In genomic region chr2:101733257-101733993, GRCh38 we compare ENCODE assay signal across 1 cellular context.
TF ChIP-seq lines count a peak whose summit lies in the region.

No MANE protein-coding gene starts in this region.

TF ChIP-seq in HepG2, 621 proteins besides CTCF, POLR2A, EP300 and RAD21 (continued from another document and continues in another):
- TF ChIP-seq ZNF501 (CRISPR knock-in tag; IDR thresholded peaks at IDR 0.05) (0 out of 2 replicates have a peak, but pooled peaks have one; percentile 57), PAXIP1 (CRISPR knock-in tag; conservative IDR thresholded peaks at IDR 0.05) (peak; percentile 62; the same call in 1 of the 2 replicates), ZNF530 (CRISPR knock-in tag; IDR thresholded peaks at IDR 0.05; ENCODE audit: low read depth) (no peak), PPARG (CRISPR knock-in tag; conservative IDR thresholded peaks at IDR 0.05) (peak; percentile 54), ZNF768 (CRISPR knock-in tag; IDR thresholded peaks at IDR 0.05) (peak; percentile 39; the same call in 1 of the 2 replicates), TOPORS (CRISPR knock-in tag; IDR thresholded peaks at IDR 0.05) (no peak; the same call in 1 of the 2 replicates), E2F1 (CRISPR knock-in tag; IDR thresholded peaks at IDR 0.05) (no peak), GLMP (CRISPR knock-in tag; IDR thresholded peaks at IDR 0.05; ENCODE audit: borderline replicate concordance) (no peak), ZNF296 (CRISPR knock-in tag; conservative IDR thresholded peaks at IDR 0.05) (no peak), CEBPZ (IDR thresholded peaks at IDR 0.05; ENCODE audit: low read length) (no peak), TEAD2 (CRISPR knock-in tag; IDR thresholded peaks at IDR 0.05) (no peak), ZNF558 (CRISPR knock-in tag; IDR thresholded peaks at IDR 0.05; ENCODE audit: borderline replicate concordance) (no peak), XRCC5 (optimal IDR thresholded peaks at IDR 0.05; ENCODE audit: low read length) (peak; percentile 87), LBX2 (CRISPR knock-in tag; IDR thresholded peaks at IDR 0.05; ENCODE audit: borderline replicate concordance) (no peak), ELF1 (CRISPR knock-in tag; IDR thresholded peaks at IDR 0.05) (no peak; the same call in 1 of the 2 replicates), JUND (CRISPR knock-in tag; IDR thresholded peaks at IDR 0.05) (peak; percentile 75; the same call in 1 of the 2 replicates), ZNF557 (CRISPR knock-in tag; IDR thresholded peaks at IDR 0.05) (peak; percentile 57; the same call in 1 of the 2 replicates), ZNF740 (CRISPR knock-in tag; IDR thresholded peaks at IDR 0.05) (peak; percentile 76; the same call in 1 of the 2 replicates), ZNF547 (CRISPR knock-in tag; IDR thresholded peaks at IDR 0.05) (no peak), ERF (CRISPR knock-in tag; IDR thresholded peaks at IDR 0.05) (0 out of 2 replicates have a peak, but pooled peaks have one; percentile 22), CEBPG (CRISPR knock-in tag; IDR thresholded peaks at IDR 0.05) (peak; percentile 62), DZIP1 (CRISPR knock-in tag; IDR thresholded peaks at IDR 0.05) (no peak), SIX4 (CRISPR knock-in tag; IDR thresholded peaks at IDR 0.05) (peak; percentile 74), ISX (CRISPR knock-in tag; conservative IDR thresholded peaks at IDR 0.05) (no peak)
- TF ChIP-seq, protein P1, sequence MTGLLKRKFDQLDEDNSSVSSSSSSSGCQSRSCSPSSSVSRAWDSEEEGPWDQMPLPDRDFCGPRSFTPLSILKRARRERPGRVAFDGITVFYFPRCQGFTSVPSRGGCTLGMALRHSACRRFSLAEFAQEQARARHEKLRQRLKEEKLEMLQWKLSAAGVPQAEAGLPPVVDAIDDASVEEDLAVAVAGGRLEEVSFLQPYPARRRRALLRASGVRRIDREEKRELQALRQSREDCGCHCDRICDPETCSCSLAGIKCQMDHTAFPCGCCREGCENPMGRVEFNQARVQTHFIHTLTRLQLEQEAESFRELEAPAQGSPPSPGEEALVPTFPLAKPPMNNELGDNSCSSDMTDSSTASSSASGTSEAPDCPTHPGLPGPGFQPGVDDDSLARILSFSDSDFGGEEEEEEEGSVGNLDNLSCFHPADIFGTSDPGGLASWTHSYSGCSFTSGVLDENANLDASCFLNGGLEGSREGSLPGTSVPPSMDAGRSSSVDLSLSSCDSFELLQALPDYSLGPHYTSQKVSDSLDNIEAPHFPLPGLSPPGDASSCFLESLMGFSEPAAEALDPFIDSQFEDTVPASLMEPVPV (CRISPR knock-in tag; IDR thresholded peaks at IDR 0.05): peak; percentile 73; the same call in 1 of the 2 replicates
- TF ChIP-seq, protein P2, sequence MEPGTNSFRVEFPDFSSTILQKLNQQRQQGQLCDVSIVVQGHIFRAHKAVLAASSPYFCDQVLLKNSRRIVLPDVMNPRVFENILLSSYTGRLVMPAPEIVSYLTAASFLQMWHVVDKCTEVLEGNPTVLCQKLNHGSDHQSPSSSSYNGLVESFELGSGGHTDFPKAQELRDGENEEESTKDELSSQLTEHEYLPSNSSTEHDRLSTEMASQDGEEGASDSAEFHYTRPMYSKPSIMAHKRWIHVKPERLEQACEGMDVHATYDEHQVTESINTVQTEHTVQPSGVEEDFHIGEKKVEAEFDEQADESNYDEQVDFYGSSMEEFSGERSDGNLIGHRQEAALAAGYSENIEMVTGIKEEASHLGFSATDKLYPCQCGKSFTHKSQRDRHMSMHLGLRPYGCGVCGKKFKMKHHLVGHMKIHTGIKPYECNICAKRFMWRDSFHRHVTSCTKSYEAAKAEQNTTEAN (CRISPR knock-in tag; conservative IDR thresholded peaks at IDR 0.05): peak; percentile 50; the same call in 1 of the 2 replicates
- TF ChIP-seq, protein P3, sequence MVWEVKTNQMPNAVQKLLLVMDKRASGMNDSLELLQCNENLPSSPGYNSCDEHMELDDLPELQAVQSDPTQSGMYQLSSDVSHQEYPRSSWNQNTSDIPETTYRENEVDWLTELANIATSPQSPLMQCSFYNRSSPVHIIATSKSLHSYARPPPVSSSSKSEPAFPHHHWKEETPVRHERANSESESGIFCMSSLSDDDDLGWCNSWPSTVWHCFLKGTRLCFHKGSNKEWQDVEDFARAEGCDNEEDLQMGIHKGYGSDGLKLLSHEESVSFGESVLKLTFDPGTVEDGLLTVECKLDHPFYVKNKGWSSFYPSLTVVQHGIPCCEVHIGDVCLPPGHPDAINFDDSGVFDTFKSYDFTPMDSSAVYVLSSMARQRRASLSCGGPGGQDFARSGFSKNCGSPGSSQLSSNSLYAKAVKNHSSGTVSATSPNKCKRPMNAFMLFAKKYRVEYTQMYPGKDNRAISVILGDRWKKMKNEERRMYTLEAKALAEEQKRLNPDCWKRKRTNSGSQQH (CRISPR knock-in tag; IDR thresholded peaks at IDR 0.05; ENCODE audit: low read depth): no peak
- TF ChIP-seq, protein P4, sequence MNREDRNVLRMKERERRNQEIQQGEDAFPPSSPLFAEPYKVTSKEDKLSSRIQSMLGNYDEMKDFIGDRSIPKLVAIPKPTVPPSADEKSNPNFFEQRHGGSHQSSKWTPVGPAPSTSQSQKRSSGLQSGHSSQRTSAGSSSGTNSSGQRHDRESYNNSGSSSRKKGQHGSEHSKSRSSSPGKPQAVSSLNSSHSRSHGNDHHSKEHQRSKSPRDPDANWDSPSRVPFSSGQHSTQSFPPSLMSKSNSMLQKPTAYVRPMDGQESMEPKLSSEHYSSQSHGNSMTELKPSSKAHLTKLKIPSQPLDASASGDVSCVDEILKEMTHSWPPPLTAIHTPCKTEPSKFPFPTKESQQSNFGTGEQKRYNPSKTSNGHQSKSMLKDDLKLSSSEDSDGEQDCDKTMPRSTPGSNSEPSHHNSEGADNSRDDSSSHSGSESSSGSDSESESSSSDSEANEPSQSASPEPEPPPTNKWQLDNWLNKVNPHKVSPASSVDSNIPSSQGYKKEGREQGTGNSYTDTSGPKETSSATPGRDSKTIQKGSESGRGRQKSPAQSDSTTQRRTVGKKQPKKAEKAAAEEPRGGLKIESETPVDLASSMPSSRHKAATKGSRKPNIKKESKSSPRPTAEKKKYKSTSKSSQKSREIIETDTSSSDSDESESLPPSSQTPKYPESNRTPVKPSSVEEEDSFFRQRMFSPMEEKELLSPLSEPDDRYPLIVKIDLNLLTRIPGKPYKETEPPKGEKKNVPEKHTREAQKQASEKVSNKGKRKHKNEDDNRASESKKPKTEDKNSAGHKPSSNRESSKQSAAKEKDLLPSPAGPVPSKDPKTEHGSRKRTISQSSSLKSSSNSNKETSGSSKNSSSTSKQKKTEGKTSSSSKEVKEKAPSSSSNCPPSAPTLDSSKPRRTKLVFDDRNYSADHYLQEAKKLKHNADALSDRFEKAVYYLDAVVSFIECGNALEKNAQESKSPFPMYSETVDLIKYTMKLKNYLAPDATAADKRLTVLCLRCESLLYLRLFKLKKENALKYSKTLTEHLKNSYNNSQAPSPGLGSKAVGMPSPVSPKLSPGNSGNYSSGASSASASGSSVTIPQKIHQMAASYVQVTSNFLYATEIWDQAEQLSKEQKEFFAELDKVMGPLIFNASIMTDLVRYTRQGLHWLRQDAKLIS (CRISPR knock-in tag; IDR thresholded peaks at IDR 0.05): peak; percentile 75; the same call in 1 of the 2 replicates
- TF ChIP-seq, protein P5, sequence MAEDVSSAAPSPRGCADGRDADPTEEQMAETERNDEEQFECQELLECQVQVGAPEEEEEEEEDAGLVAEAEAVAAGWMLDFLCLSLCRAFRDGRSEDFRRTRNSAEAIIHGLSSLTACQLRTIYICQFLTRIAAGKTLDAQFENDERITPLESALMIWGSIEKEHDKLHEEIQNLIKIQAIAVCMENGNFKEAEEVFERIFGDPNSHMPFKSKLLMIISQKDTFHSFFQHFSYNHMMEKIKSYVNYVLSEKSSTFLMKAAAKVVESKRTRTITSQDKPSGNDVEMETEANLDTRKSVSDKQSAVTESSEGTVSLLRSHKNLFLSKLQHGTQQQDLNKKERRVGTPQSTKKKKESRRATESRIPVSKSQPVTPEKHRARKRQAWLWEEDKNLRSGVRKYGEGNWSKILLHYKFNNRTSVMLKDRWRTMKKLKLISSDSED (CRISPR knock-in tag; IDR thresholded peaks at IDR 0.05): no peak
